Comparison of ENCODE assay signal across 8 cellular contexts in genomic region chr7:77798394-77799077, GRCh38. TPM values are rescaled to one million over a fixed set of nuclear protein-coding genes. Genes with fewer than 3 reads are reported as not detected.
DNase-seq lines count a peak whose midpoint lies in the region; ATAC-seq and TF ChIP-seq lines count a peak whose summit lies in the region.

Gene PHTF2 (plus strand): TSS chr7:77798773.
Gene TMEM60 (minus strand): TSS chr7:77798434. CDS start chr7:77794373, 4,061 bp downstream.

- peaks cover 64% of the 10 kb centered on the region for H3K79me2 ChIP-seq in Loucy (ENCODE audit: insufficient read depth, low read length)

- H3F3A ChIP-seq in Loucy (ENCODE audit: low read depth): no peaks in the 10 kb centered on the region

- no peaks in the 10 kb centered on the region for H3K9me3 Mint-ChIP-seq in natural killer cell

- peak within 1 kb of the TSS; percentile 88 for H3K9ac ChIP-seq in Loucy (ENCODE audit: low read depth, low read length, poor library complexity, severe bottlenecking)

- TF ChIP-seq POLR2A in Raji (IDR thresholded peaks at IDR 0.05; ENCODE audit: insufficient read depth, low read depth, low read length): peak; percentile 57; the same call in 1 of the 2 replicates

- H3K4me1 ChIP-seq in Loucy (ENCODE audit: insufficient read depth, low read length, poor library complexity, severe bottlenecking): peaks cover 45% of the 10 kb centered on the region

- TF ChIP-seq CTCF in Loucy (conservative IDR thresholded peaks at IDR 0.05; ENCODE audit: low read length) (peak; percentile 58), natural killer cell (IDR thresholded peaks at IDR 0.05) (peak; percentile 59)

- peaks cover 63 to 76% of the 10 kb centered on the region in 2 donors for H3K4me1 Mint-ChIP-seq in natural killer cell

- peak; percentile 88 to 97 (median 91) for ATAC-seq in natural killer cell

- peak within 1 kb of the TSS; percentile 92 to 96 for H3K27ac Mint-ChIP-seq in natural killer cell

- H3K9me2 ChIP-seq in Loucy (replicated peaks; ENCODE audit: low read depth, low read length): no peaks in the 10 kb centered on the region

- intact Hi-C loops in natural killer cell (cut with micrococcal nuclease): loop anchor here (2.0 to 5.0 kb wide), 2 partner anchors 102 to 261 kb away; partner anchors contain the start of genes PTPN12 and RSBN1L

- H4K20me1 ChIP-seq in Loucy (ENCODE audit: insufficient read depth, low read length, poor library complexity, severe bottlenecking): peaks cover 44% of the 10 kb centered on the region

- peak within 1 kb of the TSS; percentile 98 for H3K4me3 Mint-ChIP-seq in natural killer cell

- no peaks in the 10 kb centered on the region for H3K27me3 ChIP-seq in H7 (ENCODE audit: control insufficient read depth, insufficient read depth, low read length)
- no peaks in the 10 kb centered on the region for H3K27me3 ChIP-seq in Loucy (ENCODE audit: insufficient read depth, low read length, poor library complexity, severe bottlenecking)

- in situ Hi-C loops in G401 (cut with HindIII; ENCODE audit: low sequenced_read_pairs): no loop called here

- no peaks in the 10 kb centered on the region for H3K27me3 Mint-ChIP-seq in natural killer cell (ENCODE audit: low read depth in 2 of 2)

- no peaks in the 10 kb centered on the region for H3K36me3 Mint-ChIP-seq in natural killer cell

- peak within 1 kb of the TSS; percentile 96 for H3K4me3 ChIP-seq in H7 (ENCODE audit: insufficient read depth, low read depth, low read length)
- H3K4me3 ChIP-seq in Loucy (ENCODE audit: low read length, poor library complexity, severe bottlenecking): peak within 1 kb of the TSS; percentile 92

- peak; percentile 100 for DNase-seq in G401 (ENCODE audit: low spot score)
- peak; percentile 94 for DNase-seq in H7
- DNase-seq in activated effector memory CD4-positive, alpha-beta T cell treated with Interleukin-2 at 50 U/mL for 16 hours: peak; percentile 90
- DNase-seq in fibroblast of peridontal ligament (ENCODE audit: extremely low read depth): peak; percentile 100
- DNase-seq in natural killer cell: peak; percentile 89
- DNase-seq in stimulated activated naive CD4-positive, alpha-beta T cell treated with Interleukin-2 at 50 U/mL for 16 hours (lab: John Stamatoyannopoulos, UW): peak; percentile 98

- H3K9me3 ChIP-seq in Loucy (ENCODE audit: insufficient read depth, low read depth, low read length): no peaks in the 10 kb centered on the region

- H3K36me3 ChIP-seq in H7 (replicated peaks; ENCODE audit: control insufficient read depth, insufficient read depth, low read length): no peaks in the 10 kb centered on the region
- no peaks in the 10 kb centered on the region for H3K36me3 ChIP-seq in Loucy (ENCODE audit: insufficient read depth, low read length)

- peak within 1 kb of the TSS; percentile 91 for H3K4me2 ChIP-seq in Loucy (ENCODE audit: low read depth, low read length, poor library complexity, severe bottlenecking)

- H2AFZ ChIP-seq in Loucy (ENCODE audit: low read length): peak within 1 kb of the TSS; percentile 91

RNA-seq across cellular contexts. Expression of gene PHTF2, which starts in this region (rescaled TPM):
- total RNA-seq in G401 (2014; rRNA removed; shearing (Covaris generic)): 7.0 and 7.1 TPM in 2 replicates
- total RNA-seq in H7 (2014; rRNA removed; shearing (Covaris generic)): 17.3 and 32.5 TPM in 2 replicates
- total RNA-seq in natural killer cell: 10 to 100 TPM; 23.1 to 26.9 (median 26.4) TPM

RNA-seq across cellular contexts. Expression of gene TMEM60, which starts in this region (rescaled TPM):
- 7.6 and 13.9 TPM in 2 replicates for total RNA-seq in G401 (2014; rRNA removed; shearing (Covaris generic))
- total RNA-seq in H7 (2014; rRNA removed; shearing (Covaris generic)): 28.5 and 32.3 TPM in 2 replicates
- total RNA-seq in natural killer cell: 1 to 10 TPM; 3.4 to 5.2 (median 3.9) TPM

Comparison
In these comparisons a context has a peak if more than half of its experiments do, and no peak if none do; other contexts are left out.
1. Peak in every context shown above with its lines: DNase-seq, ATAC-seq and H3K4me3 ChIP-seq.